1 cellular context compared by ENCODE assay signal in the genomic region with DNA sequence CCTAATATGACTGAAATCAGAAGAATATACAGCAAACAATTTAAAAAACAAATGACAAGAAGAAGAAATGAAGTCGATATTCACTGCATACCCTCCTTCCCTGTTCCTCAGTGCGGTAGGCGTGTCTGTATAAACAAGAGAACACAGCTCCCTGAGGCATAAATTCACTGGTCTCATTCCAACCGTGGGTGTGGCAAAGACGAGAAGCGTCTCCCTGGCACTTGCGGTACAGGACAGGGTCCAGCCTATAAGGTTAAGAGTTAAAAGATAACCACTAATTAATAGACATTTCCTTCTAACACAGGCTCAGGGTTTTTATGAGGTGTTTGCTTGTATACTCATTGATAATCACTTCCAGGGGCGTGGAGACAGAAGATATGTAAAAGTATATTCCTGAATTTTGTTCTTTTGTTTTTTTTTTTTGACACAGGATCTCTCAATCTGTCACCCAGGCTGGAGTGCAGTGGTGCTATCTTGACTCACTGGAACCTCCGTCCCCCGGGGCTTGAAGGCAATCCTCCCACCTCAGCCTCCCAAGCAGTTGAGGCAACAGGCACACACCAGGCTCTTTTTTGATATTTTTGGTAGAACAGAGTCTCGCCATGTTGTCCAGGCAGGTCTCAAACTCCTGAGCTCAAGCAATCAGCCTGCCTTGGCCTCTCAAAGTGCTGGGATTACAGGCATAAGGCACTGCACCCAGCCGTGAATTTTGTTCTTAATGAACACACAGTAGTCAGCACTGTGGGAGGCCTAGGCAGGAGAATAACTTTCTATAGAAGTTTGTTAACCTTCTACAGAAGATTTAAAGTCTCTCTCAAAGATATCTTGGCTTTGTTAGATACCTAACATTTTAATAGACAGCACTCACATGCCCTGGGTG.
TF ChIP-seq lines count a peak whose summit lies in the region.

No MANE protein-coding gene starts in this region.

TF ChIP-seq in K562, 482 proteins besides CTCF, POLR2A, EP300 and RAD21 (continued from another document):
- TF ChIP-seq, protein P1, sequence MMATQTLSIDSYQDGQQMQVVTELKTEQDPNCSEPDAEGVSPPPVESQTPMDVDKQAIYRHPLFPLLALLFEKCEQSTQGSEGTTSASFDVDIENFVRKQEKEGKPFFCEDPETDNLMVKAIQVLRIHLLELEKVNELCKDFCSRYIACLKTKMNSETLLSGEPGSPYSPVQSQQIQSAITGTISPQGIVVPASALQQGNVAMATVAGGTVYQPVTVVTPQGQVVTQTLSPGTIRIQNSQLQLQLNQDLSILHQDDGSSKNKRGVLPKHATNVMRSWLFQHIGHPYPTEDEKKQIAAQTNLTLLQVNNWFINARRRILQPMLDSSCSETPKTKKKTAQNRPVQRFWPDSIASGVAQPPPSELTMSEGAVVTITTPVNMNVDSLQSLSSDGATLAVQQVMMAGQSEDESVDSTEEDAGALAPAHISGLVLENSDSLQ (IDR thresholded peaks at IDR 0.05), result peak; percentile 7; the same call in 1 of the 2 replicates
